ENCODE assay signal across 1 cellular context in genomic region chr16:49620158-49620867, GRCh38.
A peak's percentile ranks its signal among the peaks of the same experiment; 100 is the strongest.
TF ChIP-seq lines count a peak whose summit lies in the region.

No MANE protein-coding gene starts in this region.

TF ChIP-seq in HCT116, 20 proteins besides CTCF, POLR2A, EP300 and RAD21 (continued from another document):
- TF ChIP-seq JUND (IDR thresholded peaks at IDR 0.05), result 0 out of 2 replicates have a peak, but pooled peaks have one; percentile 11
